ENCODE assay signal across 22 cellular contexts in the genomic region with DNA sequence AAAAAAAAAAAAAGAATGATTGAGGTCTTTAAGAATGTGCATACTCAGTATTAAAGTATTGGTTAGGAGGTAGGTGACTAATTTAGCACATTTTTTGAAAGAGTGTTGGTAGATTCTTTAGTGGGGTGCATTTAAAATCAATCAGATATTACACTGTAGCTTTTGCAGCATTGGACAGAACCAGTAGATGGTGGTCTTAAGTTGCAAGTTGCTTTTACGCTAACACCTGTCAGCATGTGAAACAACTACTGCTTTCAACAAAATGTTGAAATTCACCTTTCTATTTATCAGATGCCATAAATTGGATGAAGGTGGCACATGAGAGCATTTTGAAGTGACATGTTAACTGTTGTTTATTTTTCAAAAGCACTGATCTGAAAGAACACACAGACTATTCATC. TPM values are rescaled to one million over a fixed set of nuclear protein-coding genes. Genes with fewer than 3 reads are reported as not detected.
A peak's percentile ranks its signal among the peaks of the same experiment; 100 is the strongest.
DNase-seq lines count a peak whose midpoint lies in the region; FAIRE-seq and TF ChIP-seq lines count a peak whose summit lies in the region.
"Had no signal": no experiment of that assay in that cellular context is flagged by ENCODE, and none has a peak within 500 bp of the region (broad histone marks: within the 10 kb centered on the region; RNA-seq: fewer than 3 reads in every experiment).

No MANE protein-coding gene starts in this region.

- H3K27ac ChIP-seq in WERI-Rb-1 = no peak overlapping the region

- no peaks in the 10 kb centered on the region for H3K36me3 ChIP-seq in WERI-Rb-1
- H3K36me3 ChIP-seq: BE2C had no signal

- no peaks in the 10 kb centered on the region for H3K27me3 ChIP-seq in WERI-Rb-1 (ENCODE audit: insufficient read depth, low read depth, severe bottlenecking)
- H3K27me3 ChIP-seq: BE2C had no signal

- DNase-seq in NCI-H146 (lab: John Stamatoyannopoulos, UW) (peak; percentile 26), NCI-H146 treated with DMSO at 0.1 percent for 48 hours (lab: John Stamatoyannopoulos, UW; ENCODE audit: unreplicated experiment) (no peak), NCI-H1417 (lab: John Stamatoyannopoulos, UW) (peak in 2 of 3 experiments; percentile 25 to 75), WERI-Rb-1 (no peak), left kidney (ENCODE audit: low read depth, low spot score) (peak; percentile 18), GM12892 (ENCODE audit: insufficient read length) (no peak), NCI-H345 treated with DMSO at 0.1 percent for 48 hours (lab: John Stamatoyannopoulos, UW; ENCODE audit: unreplicated experiment) (no peak)
- DNase-seq in stimulated activated naive CD4-positive, alpha-beta T cell (lab: John Stamatoyannopoulos, UW) = no peak
- DNase-seq: 8988T; BE2C; Calu3; CD4-positive, alpha-beta T cell; DMS79 treated with DMSO at 0.1 percent for 48 hours; GOT3; HFFc6; KBM-7; NCI-H187 treated with DMSO at 0.1 percent for 48 hours; NK-92 treated with Interleukin-12 subunit alpha and Interleukin-12 subunit beta, amount 100 ng/mL, for 24 hours; RPMI8226; SIG-M5 had no signal

- no peak overlapping the region for H3K4me3 ChIP-seq in WERI-Rb-1 (ENCODE audit: low read depth, low read length)

- 0 out of 2 replicates have a peak, but pooled peaks have one; percentile 15 for TF ChIP-seq CTCF in WERI-Rb-1 (IDR thresholded peaks at IDR 0.05; ENCODE audit: low read depth, low read length)

- no peak for TF ChIP-seq POLR2A in GM12892 (IDR thresholded peaks at IDR 0.05; ENCODE audit: low read depth, low read length)

- FAIRE-seq in GM12892 (lab: Jason Lieb, UNC) = no peak
- FAIRE-seq: G401.6, GM18507 had no signal

- no peaks in the 10 kb centered on the region for H3K9me3 ChIP-seq in WERI-Rb-1 (ENCODE audit: severe bottlenecking)
- H3K9me3 ChIP-seq: BE2C had no signal

RNA-seq across cellular contexts. Expression of gene NAA11, which starts 41.0 kb away (rescaled TPM):
- polyA plus RNA-seq in GM12892 (2012; ENCODE audit: missing spikeins) = not detected

Comparison
In these comparisons a context has a peak if more than half of its experiments do, and no peak if none do; other contexts are left out.
1. DNase-seq: peak in NCI-H146 (single experiment), NCI-H1417 (2 of 3) and left kidney (single experiment); none in NCI-H146 treated with DMSO at 0.1 percent for 48 hours (single experiment), WERI-Rb-1 (single experiment), GM12892 (single experiment), NCI-H345 treated with DMSO at 0.1 percent for 48 hours (single experiment) and stimulated activated naive CD4-positive, alpha-beta T cell (0 of 6).